1 cellular context compared by ENCODE assay signal in genomic region chr15:57496946-57497944, GRCh38.
A peak's percentile ranks its signal among the peaks of the same experiment; 100 is the strongest.
TF ChIP-seq lines count a peak whose summit lies in the region.

No MANE protein-coding gene starts in this region.

TF ChIP-seq in HepG2, 621 proteins besides CTCF, POLR2A, EP300 and RAD21 (continued from another document and continues in another):
- TF ChIP-seq JUN (CRISPR knock-in tag; IDR thresholded peaks at IDR 0.05), result peak; percentile 58; the same call in 1 of the 2 replicates
- TF ChIP-seq ZNF761 (CRISPR knock-in tag; conservative IDR thresholded peaks at IDR 0.05), result peak; percentile 73; the same call in 1 of the 2 replicates
- peak; percentile 89 for TF ChIP-seq HNF4A (CRISPR knock-in tag; IDR thresholded peaks at IDR 0.05)
- no peak for TF ChIP-seq ZNF256 (CRISPR knock-in tag; conservative IDR thresholded peaks at IDR 0.05)
- peak; percentile 87 for TF ChIP-seq FOXJ3 (CRISPR knock-in tag; IDR thresholded peaks at IDR 0.05; ENCODE audit: borderline replicate concordance)
- no peak for TF ChIP-seq ARNT2 (CRISPR knock-in tag; IDR thresholded peaks at IDR 0.05; ENCODE audit: low read depth)
- TF ChIP-seq CBX5 (CRISPR knock-in tag; IDR thresholded peaks at IDR 0.05; ENCODE audit: borderline replicate concordance), result peak; percentile 97
- TF ChIP-seq ZFP1 (CRISPR knock-in tag; IDR thresholded peaks at IDR 0.05), result peak; percentile 75
- peak; percentile 45 for TF ChIP-seq IKZF4 (CRISPR knock-in tag; IDR thresholded peaks at IDR 0.05; ENCODE audit: borderline replicate concordance, low read depth, not compliant biosample characterization)
- TF ChIP-seq ZBTB46 (CRISPR knock-in tag; IDR thresholded peaks at IDR 0.05; ENCODE audit: borderline replicate concordance), result no peak
- peak; percentile 17 for TF ChIP-seq HNRNPK (IDR thresholded peaks at IDR 0.05; ENCODE audit: low read depth, low read length, poor library complexity, severe bottlenecking)
- TF ChIP-seq NFKB2 (CRISPR knock-in tag; IDR thresholded peaks at IDR 0.05; ENCODE audit: borderline replicate concordance), result no peak; the same call in 1 of the 2 replicates
- peak; percentile 55; the same call in 1 of the 2 replicates for TF ChIP-seq TFDP2 (CRISPR knock-in tag; IDR thresholded peaks at IDR 0.05)
- TF ChIP-seq ZNF180 (CRISPR knock-in tag; IDR thresholded peaks at IDR 0.05; ENCODE audit: borderline replicate concordance, low read depth), result no peak
- no peak for TF ChIP-seq FIP1L1 (IDR thresholded peaks at IDR 0.05; ENCODE audit: borderline replicate concordance, insufficient read depth, low read depth, low read length)
- 0 out of 2 replicates have a peak, but pooled peaks have one; percentile 34 for TF ChIP-seq IRX3 (CRISPR knock-in tag; IDR thresholded peaks at IDR 0.05; ENCODE audit: borderline replicate concordance, low read depth)
- no peak for TF ChIP-seq TCF12 (IDR thresholded peaks at IDR 0.05)
- TF ChIP-seq TCF12 (CRISPR knock-in tag; IDR thresholded peaks at IDR 0.05), result peak; percentile 25; the same call in 1 of the 2 replicates
- no peak for TF ChIP-seq ATRX (CRISPR knock-in tag; IDR thresholded peaks at IDR 0.05; ENCODE audit: borderline replicate concordance)
- TF ChIP-seq MTF1 (CRISPR knock-in tag; IDR thresholded peaks at IDR 0.05), result no peak
- peak; percentile 21 for TF ChIP-seq TBL1XR1 (IDR thresholded peaks at IDR 0.05; ENCODE audit: borderline replicate concordance, low read length, partially characterized antibody)
- no peak; the same call in 1 of the 2 replicates for TF ChIP-seq ZNF616 (CRISPR knock-in tag; IDR thresholded peaks at IDR 0.05; ENCODE audit: low read depth)
- TF ChIP-seq SOX13 (IDR thresholded peaks at IDR 0.05), result peak; percentile 99
- peak in 1 of 2 experiments; percentile 98; a peak in 2 of 4 replicates for TF ChIP-seq SOX13 (CRISPR knock-in tag; conservative IDR thresholded peaks at IDR 0.05 in 1 of 2, IDR thresholded peaks at IDR 0.05 in 1 of 2)
- peak; percentile 89 for TF ChIP-seq POLR2G (IDR thresholded peaks at IDR 0.05; ENCODE audit: low read depth, low read length)
- TF ChIP-seq ZNF644 (CRISPR knock-in tag; IDR thresholded peaks at IDR 0.05; ENCODE audit: low read depth), result peak; percentile 93
- TF ChIP-seq ZNF766 (CRISPR knock-in tag; IDR thresholded peaks at IDR 0.05; ENCODE audit: borderline replicate concordance), result no peak
- 0 out of 2 replicates have a peak, but pooled peaks have one; percentile 29 for TF ChIP-seq ZBTB21 (CRISPR knock-in tag; IDR thresholded peaks at IDR 0.05)
- TF ChIP-seq ZNF354B (CRISPR knock-in tag; IDR thresholded peaks at IDR 0.05), result no peak
- 0 out of 2 replicates have a peak, but pooled peaks have one; percentile 46 for TF ChIP-seq ZBTB33 (CRISPR knock-in tag; IDR thresholded peaks at IDR 0.05)
- TF ChIP-seq CHCHD3 (CRISPR knock-in tag; IDR thresholded peaks at IDR 0.05), result no peak
- TF ChIP-seq ZSCAN12 (CRISPR knock-in tag; IDR thresholded peaks at IDR 0.05), result 0 out of 2 replicates have a peak, but pooled peaks have one; percentile 6
- TF ChIP-seq GMEB1 (CRISPR knock-in tag; IDR thresholded peaks at IDR 0.05; ENCODE audit: borderline replicate concordance), result no peak; the same call in 1 of the 2 replicates
- TF ChIP-seq SMAD3 (CRISPR knock-in tag; IDR thresholded peaks at IDR 0.05), result peak; percentile 75
- TF ChIP-seq MLX (CRISPR knock-in tag; IDR thresholded peaks at IDR 0.05), result peak; percentile 77; the same call in 1 of the 2 replicates
- TF ChIP-seq MYC (CRISPR knock-in tag; IDR thresholded peaks at IDR 0.05; ENCODE audit: borderline replicate concordance), result peak; percentile 80
- TF ChIP-seq THYN1 (CRISPR knock-in tag; IDR thresholded peaks at IDR 0.05; ENCODE audit: borderline replicate concordance, low read depth), result no peak
- TF ChIP-seq SMAD9 (CRISPR knock-in tag; IDR thresholded peaks at IDR 0.05), result 0 out of 2 replicates have a peak, but pooled peaks have one; percentile 44
- no peak for TF ChIP-seq PHB2 (IDR thresholded peaks at IDR 0.05; ENCODE audit: partially characterized antibody)
- TF ChIP-seq ATF7 (IDR thresholded peaks at IDR 0.05), result no peak
- peak; percentile 48; the same call in 1 of the 2 replicates for TF ChIP-seq ATF7 (CRISPR knock-in tag; IDR thresholded peaks at IDR 0.05)
- no peak for TF ChIP-seq ZNF557 (CRISPR knock-in tag; IDR thresholded peaks at IDR 0.05)
- TF ChIP-seq GLMP (CRISPR knock-in tag; IDR thresholded peaks at IDR 0.05; ENCODE audit: borderline replicate concordance), result no peak
- peak; percentile 33; the same call in 1 of the 2 replicates for TF ChIP-seq ZNF652 (CRISPR knock-in tag; IDR thresholded peaks at IDR 0.05; ENCODE audit: borderline replicate concordance, low read depth)
- TF ChIP-seq ZNF292 (CRISPR knock-in tag; IDR thresholded peaks at IDR 0.05; ENCODE audit: borderline replicate concordance, low read depth), result peak; percentile 98
- no peak for TF ChIP-seq ZNF10 (CRISPR knock-in tag; IDR thresholded peaks at IDR 0.05; ENCODE audit: borderline replicate concordance, low read depth)
- TF ChIP-seq ZHX1 (CRISPR knock-in tag; IDR thresholded peaks at IDR 0.05; ENCODE audit: low read depth), result peak; percentile 49; the same call in 1 of the 2 replicates
- 0 out of 2 replicates have a peak, but pooled peaks have one; percentile 12 for TF ChIP-seq TEF (CRISPR knock-in tag; IDR thresholded peaks at IDR 0.05)
- no peak for TF ChIP-seq FOXA1 (IDR thresholded peaks at IDR 0.05)
- TF ChIP-seq FOXA1 (CRISPR knock-in tag; IDR thresholded peaks at IDR 0.05), result peak; percentile 95
- peak; percentile 24; the same call in 1 of the 2 replicates for TF ChIP-seq ZBTB26 (CRISPR knock-in tag; IDR thresholded peaks at IDR 0.05; ENCODE audit: borderline replicate concordance)
- TF ChIP-seq PRPF4 (IDR thresholded peaks at IDR 0.05; ENCODE audit: low read depth, low read length, poor library complexity, severe bottlenecking), result no peak
- TF ChIP-seq GFI1 (CRISPR knock-in tag; IDR thresholded peaks at IDR 0.05; ENCODE audit: borderline replicate concordance), result peak; percentile 70; the same call in 1 of the 2 replicates
- no peak for TF ChIP-seq PAWR (CRISPR knock-in tag; IDR thresholded peaks at IDR 0.05; ENCODE audit: borderline replicate concordance)
- peak; percentile 90 for TF ChIP-seq TARDBP (CRISPR knock-in tag; IDR thresholded peaks at IDR 0.05)
- TF ChIP-seq ZNF879 (CRISPR knock-in tag; IDR thresholded peaks at IDR 0.05), result no peak; the same call in 1 of the 2 replicates
- TF ChIP-seq ZNF3 (CRISPR knock-in tag; IDR thresholded peaks at IDR 0.05), result 0 out of 2 replicates have a peak, but pooled peaks have one; percentile 16
- peak; percentile 18 for TF ChIP-seq YY1 (IDR thresholded peaks at IDR 0.05; ENCODE audit: insufficient read depth, insufficient replicate concordance, low read depth, low read length)
- TF ChIP-seq CBFB (CRISPR knock-in tag; IDR thresholded peaks at IDR 0.05), result peak; percentile 88
- TF ChIP-seq ZNF564 (CRISPR knock-in tag; IDR thresholded peaks at IDR 0.05), result peak; percentile 88; the same call in 1 of the 2 replicates
